ENCODE assay signal across 16 cellular contexts in genomic region chr6:24631671-24632070, GRCh38. TPM values are rescaled to one million over a fixed set of nuclear protein-coding genes. Genes with fewer than 3 reads are reported as not detected.
DNase-seq lines count a peak whose midpoint lies in the region; ATAC-seq and TF ChIP-seq lines count a peak whose summit lies in the region.
"Had no signal": no experiment of that assay in that cellular context is flagged by ENCODE, and none has a peak within 500 bp of the region (broad histone marks: within the 10 kb centered on the region; RNA-seq: fewer than 3 reads in every experiment).

No MANE protein-coding gene starts in this region.

- H3K4me1 ChIP-seq in cardiac muscle cell (ENCODE audit: low read depth) (peaks cover 31% of the 10 kb centered on the region), GM23338 (ENCODE audit: insufficient read depth) (peaks cover 15% of the 10 kb centered on the region; the same call in 1 of the 2 replicates), neural progenitor cell (peaks cover 27% of the 10 kb centered on the region), HAP-1 (no peaks in the 10 kb centered on the region)
- H3K4me1 ChIP-seq: A549, BE2C had no signal

- no peaks in the 10 kb centered on the region for H3K9me2 ChIP-seq in GM23338 (ENCODE audit: insufficient read depth)

- no peak for TF ChIP-seq CTCF in cardiac muscle cell (IDR thresholded peaks at IDR 0.05; ENCODE audit: low read depth, low read length)
- TF ChIP-seq CTCF in GM23338 (conservative IDR thresholded peaks at IDR 0.05; ENCODE audit: low read depth in 2 of 2), result no peak
- no peak for TF ChIP-seq CTCF in neural progenitor cell (IDR thresholded peaks at IDR 0.05)

- intact Hi-C loops in Right ventricle myocardium inferior (cut with DNase I), result no loop called here

- ATAC-seq in Right ventricle myocardium inferior, result no peak
- ATAC-seq in GM23338, result peak; percentile 69
- ATAC-seq: A549 had no signal

- peaks cover 10% of the 10 kb centered on the region; the same call in 1 of the 3 replicates for H3K36me3 Mint-ChIP-seq in GM23338 (ENCODE audit: low read depth)
- H3K36me3 Mint-ChIP-seq in neural progenitor cell, result no peaks in the 10 kb centered on the region
- H3K36me3 Mint-ChIP-seq: CD4-positive, alpha-beta memory T cell had no signal

- no peaks in the 10 kb centered on the region for H3K36me3 ChIP-seq in cardiac muscle cell
- H3K36me3 ChIP-seq in GM23338 (ENCODE audit: insufficient read depth), result no peaks in the 10 kb centered on the region
- no peaks in the 10 kb centered on the region for H3K36me3 ChIP-seq in neural progenitor cell
- no peaks in the 10 kb centered on the region for H3K36me3 ChIP-seq in HAP-1 (replicated peaks)
- H3K36me3 ChIP-seq: BE2C had no signal

- H3K4me3 Mint-ChIP-seq in GM23338 (no peak overlapping the region), neural progenitor cell (no peak overlapping the region)
- H3K4me3 Mint-ChIP-seq: CD4-positive, alpha-beta memory T cell had no signal

- peak overlapping the region; percentile 93 for H3K27ac ChIP-seq in cardiac muscle cell
- H3K27ac ChIP-seq in GM23338 (ENCODE audit: low read depth), result no peak overlapping the region
- peak overlapping the region; percentile 8 for H3K27ac ChIP-seq in angular gyrus (ENCODE audit: low read depth, low read length)
- H3K27ac ChIP-seq in neural progenitor cell, result no peak overlapping the region
- H3K27ac ChIP-seq: A549, C4-2B, HL-60 had no signal

- H4K20me1 ChIP-seq in GM23338 (replicated peaks; ENCODE audit: insufficient read depth), result no peaks in the 10 kb centered on the region
- H4K20me1 ChIP-seq in neural progenitor cell (ENCODE audit: low read depth), result no peaks in the 10 kb centered on the region

- H3K9ac ChIP-seq in neural progenitor cell, result no peak overlapping the region

- H3K4me3 ChIP-seq in cardiac muscle cell (no peak overlapping the region), GM23338 (no peak overlapping the region), neural progenitor cell (no peak overlapping the region), HAP-1 (no peak overlapping the region)
- H3K4me3 ChIP-seq: A549 had no signal

- H3K79me2 ChIP-seq in GM23338 (replicated peaks; ENCODE audit: insufficient read depth) (no peaks in the 10 kb centered on the region), neural progenitor cell (ENCODE audit: low read depth) (no peaks in the 10 kb centered on the region)

- H3K27me3 ChIP-seq in cardiac muscle cell (no peaks in the 10 kb centered on the region), GM23338 (ENCODE audit: insufficient read depth) (no peaks in the 10 kb centered on the region), neural progenitor cell (no peaks in the 10 kb centered on the region), HAP-1 (ENCODE audit: low read depth) (no peaks in the 10 kb centered on the region)
- H3K27me3 ChIP-seq: BE2C had no signal

- DNase-seq in cardiac muscle cell (ENCODE audit: low read depth in 1 of 2, low spot score in 1 of 2), result peak in 1 of 2 donors; percentile 37
- DNase-seq in Right ventricle myocardium inferior (ENCODE audit: missing footprints), result no peak
- DNase-seq in GM23338 (ENCODE audit: low spot score), result no peak
- no peak for DNase-seq in neural progenitor cell (ENCODE audit: low spot score)
- DNase-seq in HAP-1 (ENCODE audit: low spot score in 2 of 2), result no peak
- DNase-seq in amygdala (lab: John Stamatoyannopoulos, UW), result no peak
- DNase-seq: BE2C; CD4-positive, alpha-beta memory T cell; DMS153; DMS79 treated with DMSO at 0.1 percent for 48 hours; EL; GF-D8 had no signal

- H3F3A ChIP-seq in GM23338 (replicated peaks; ENCODE audit: low read depth), result no peaks in the 10 kb centered on the region
- H3F3A ChIP-seq in neural progenitor cell (ENCODE audit: low read depth), result peaks cover 27% of the 10 kb centered on the region

- H3K27me3 Mint-ChIP-seq in GM23338 (ENCODE audit: insufficient read depth, low read depth, poor library complexity) (no peaks in the 10 kb centered on the region), neural progenitor cell (ENCODE audit: insufficient read depth, low read depth) (no peaks in the 10 kb centered on the region)

- no peak overlapping the region for H3K4me2 ChIP-seq in GM23338
- peak overlapping the region; percentile 55 for H3K4me2 ChIP-seq in neural progenitor cell
- H3K4me2 ChIP-seq: A549 had no signal

- H3K27ac Mint-ChIP-seq in GM23338 (no peak overlapping the region; the same call in 1 of the 2 replicates), neural progenitor cell (no peak overlapping the region)
- H3K27ac Mint-ChIP-seq: CD4-positive, alpha-beta memory T cell had no signal

- H3K9me3 ChIP-seq in cardiac muscle cell (ENCODE audit: low read depth), result no peaks in the 10 kb centered on the region
- H3K9me3 ChIP-seq in neural progenitor cell (ENCODE audit: low read depth), result no peaks in the 10 kb centered on the region
- H3K9me3 ChIP-seq in HAP-1, result no peaks in the 10 kb centered on the region
- H3K9me3 ChIP-seq: BE2C had no signal

- H3K9me3 Mint-ChIP-seq in GM23338, result 0 out of 3 replicates have a peak, but pooled peaks cover 4% of the 10 kb centered on the region
- H3K9me3 Mint-ChIP-seq in neural progenitor cell, result peaks cover 2% of the 10 kb centered on the region
- H3K9me3 Mint-ChIP-seq: CD4-positive, alpha-beta memory T cell had no signal

- in situ Hi-C loops in HAP-1 (cut with MboI; ENCODE audit: low sequenced_read_pairs), result no loop called here

- peaks cover 31% of the 10 kb centered on the region for H3K4me1 Mint-ChIP-seq in GM23338
- peaks cover 20% of the 10 kb centered on the region for H3K4me1 Mint-ChIP-seq in neural progenitor cell

- peak overlapping the region; percentile 82; the same call in 1 of the 2 replicates for H2AFZ ChIP-seq in GM23338
- peak overlapping the region; percentile 94 for H2AFZ ChIP-seq in neural progenitor cell (replicated peaks)

TF ChIP-seq in GM23338, 12 proteins besides CTCF, POLR2A, EP300 and RAD21 (continues in another document):
- TF ChIP-seq ETS1 (IDR thresholded peaks at IDR 0.05) (no peak), JUNB (IDR thresholded peaks at IDR 0.05; ENCODE audit: unreplicated experiment) (no peak), STAT1 (IDR thresholded peaks at IDR 0.05; ENCODE audit: unreplicated experiment) (no peak), NANOG (IDR thresholded peaks at IDR 0.05; ENCODE audit: borderline replicate concordance) (no peak), ZNF114 (CRISPR knock-in tag; IDR thresholded peaks at IDR 0.05) (no peak), ZNF331 (CRISPR knock-in tag; IDR thresholded peaks at IDR 0.05; ENCODE audit: low read depth) (no peak), CREB1 (CRISPR knock-in tag; IDR thresholded peaks at IDR 0.05; ENCODE audit: low read depth) (no peak), POLR2AphosphoS5 (IDR thresholded peaks at IDR 0.05; ENCODE audit: low read depth) (no peak), EZH2 (IDR thresholded peaks at IDR 0.05; ENCODE audit: low read depth, unreplicated experiment) (no peak), REST (IDR thresholded peaks at IDR 0.05; ENCODE audit: unreplicated experiment) (no peak)

RNA-seq across cellular contexts. Expression of gene KIAA0319, which starts 14.3 kb away (rescaled TPM):
- total RNA-seq in cardiac muscle cell (5.2 and 6.2 TPM in 2 replicates), Right ventricle myocardium inferior (not detected), neural progenitor cell (ENCODE audit: low replicate concordance) (0.12 and 0.34 TPM in 2 replicates)
- polyA plus RNA-seq in cardiac muscle cell (6.0 and 6.6 TPM in 2 replicates), GM23338 (2016; fragmentation: Nextera tagmentation; extraction: Ambion mirVana) (0.44 and 0.54 TPM in 2 replicates)
- total RNA-seq in GM23338 (2014; rRNA removed; shearing (Covaris generic)), result 1.0 and 1.4 TPM in 2 replicates

RNA-seq across cellular contexts. Expression of gene TDP2, which starts 35.0 kb away (rescaled TPM):
- 36.6 and 46.6 TPM in 2 replicates for total RNA-seq in cardiac muscle cell
- polyA plus RNA-seq in cardiac muscle cell, result 59.0 and 68.7 TPM in 2 replicates
- total RNA-seq in Right ventricle myocardium inferior, result 21.7 TPM
- 47.8 and 64.5 TPM in 2 replicates for total RNA-seq in GM23338 (2014; rRNA removed; shearing (Covaris generic))
- polyA plus RNA-seq in GM23338 (2016; fragmentation: Nextera tagmentation; extraction: Ambion mirVana), result 41.8 and 46.8 TPM in 2 replicates
- 31.8 and 49.9 TPM in 2 replicates for total RNA-seq in neural progenitor cell (ENCODE audit: low replicate concordance)

RNA-seq across cellular contexts. Expression of gene ACOT13, which starts 35.2 kb away (rescaled TPM):
- total RNA-seq in cardiac muscle cell (29.0 and 30.7 TPM in 2 replicates), Right ventricle myocardium inferior (75.8 TPM), neural progenitor cell (ENCODE audit: low replicate concordance) (9.6 and 12.0 TPM in 2 replicates)
- polyA plus RNA-seq in cardiac muscle cell (127 and 173 TPM in 2 replicates), GM23338 (2016; fragmentation: Nextera tagmentation; extraction: Ambion mirVana) (175 and 190 TPM in 2 replicates)
- 17.4 and 17.8 TPM in 2 replicates for total RNA-seq in GM23338 (2014; rRNA removed; shearing (Covaris generic))

Comparison
In these comparisons a context has a peak if more than half of its experiments do, and no peak if none do; other contexts are left out.
1. H3K27ac ChIP-seq: peak in cardiac muscle cell (single experiment) and angular gyrus (single experiment); none in GM23338 (single experiment) and neural progenitor cell (single experiment).